In the genomic region with DNA sequence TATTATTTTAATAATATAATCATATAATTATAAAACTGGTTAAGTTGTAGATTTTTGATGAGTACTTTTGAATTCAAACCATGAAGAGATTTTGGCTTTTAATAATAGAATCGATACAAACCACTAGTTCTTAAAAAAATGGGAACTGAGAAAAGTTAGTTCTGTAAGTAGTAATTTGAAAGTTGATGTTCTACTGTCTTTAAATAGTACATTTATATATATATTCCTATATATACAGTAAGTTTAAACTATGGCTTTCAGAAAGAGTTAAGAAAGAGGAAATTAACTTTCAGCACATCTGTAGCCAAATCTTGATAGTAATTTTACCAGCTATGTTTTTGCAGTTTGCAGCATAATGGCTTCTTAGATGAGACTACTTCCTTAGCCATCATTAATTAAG, we compare ENCODE assay signal across 18 cellular contexts. TPM values are rescaled to one million over a fixed set of nuclear protein-coding genes. Genes with fewer than 3 reads are reported as not detected.
DNase-seq lines count a peak whose midpoint lies in the region; ATAC-seq, FAIRE-seq and TF ChIP-seq lines count a peak whose summit lies in the region.
"Had no signal": no experiment of that assay in that cellular context is flagged by ENCODE, and none has a peak within 500 bp of the region (broad histone marks: within the 10 kb centered on the region; RNA-seq: fewer than 3 reads in every experiment).

No MANE protein-coding gene starts in this region.

- peak; percentile 12 for FAIRE-seq in GM18507 (lab: Jason Lieb, UNC)

- H3K27me3 ChIP-seq in SU-DHL-6 (ENCODE audit: low read length), result no peaks in the 10 kb centered on the region
- no peaks in the 10 kb centered on the region for H3K27me3 ChIP-seq in BE2C
- H3K27me3 ChIP-seq: body of pancreas, upper lobe of right lung had no signal

- TF ChIP-seq CTCF in SU-DHL-6 (IDR thresholded peaks at IDR 0.05; ENCODE audit: insufficient read depth, low read length, poor library complexity, severe bottlenecking) (no peak), BE2C (IDR thresholded peaks at IDR 0.05; ENCODE audit: low read depth, low read length) (no peak)

- H3K4me3 ChIP-seq in SU-DHL-6 (ENCODE audit: insufficient read depth, low read length, poor library complexity, severe bottlenecking) (no peak overlapping the region), BE2C (ENCODE audit: low read depth, low read length) (no peak overlapping the region)
- H3K4me3 ChIP-seq: body of pancreas, left ventricle myocardium inferior, upper lobe of right lung had no signal

- H3K27ac ChIP-seq in SU-DHL-6 (ENCODE audit: low read depth, low read length), result peak overlapping the region; percentile 4; the same call in 1 of the 2 replicates
- H3K27ac ChIP-seq: body of pancreas, left ventricle myocardium inferior, upper lobe of right lung had no signal

- H3K9me3 ChIP-seq in SU-DHL-6 (ENCODE audit: insufficient read depth, low read length) (no peaks in the 10 kb centered on the region), BE2C (no peaks in the 10 kb centered on the region)
- H3K9me3 ChIP-seq: body of pancreas, left ventricle myocardium inferior, upper lobe of right lung had no signal

- H3K36me3 ChIP-seq in SU-DHL-6 (ENCODE audit: low read length), result peaks cover 6% of the 10 kb centered on the region; the same call in 1 of the 2 replicates
- no peaks in the 10 kb centered on the region for H3K36me3 ChIP-seq in BE2C

- peak overlapping the region; percentile 41 for H3K4me2 ChIP-seq in SU-DHL-6 (ENCODE audit: low read depth, low read length, poor library complexity, severe bottlenecking)

- DNase-seq in GM18507 (ENCODE audit: extremely low spot score, insufficient read length, low read depth), result no peak
- DNase-seq in BE2C, result no peak
- DNase-seq in GM19240 (ENCODE audit: insufficient read length, low spot score), result no peak
- no peak for DNase-seq in AML-193 (lab: John Stamatoyannopoulos, UW)
- DNase-seq: activated naive CD4-positive, alpha-beta T cell treated with Interleukin-2 at 50 U/mL for 16 hours; body of pancreas; IMR-90; left ventricle myocardium inferior; naive thymus-derived CD8-positive, alpha-beta T cell; NCI-H1436 treated with DMSO at 0.1 percent for 48 hours; NCI-H526 treated with DMSO at 0.1 percent for 48 hours; retina; upper lobe of right lung had no signal

- H3K4me1 ChIP-seq in BE2C, result no peaks in the 10 kb centered on the region

- H4K20me1 ChIP-seq in SU-DHL-6 (ENCODE audit: low read depth, low read length), result no peaks in the 10 kb centered on the region

- no peak overlapping the region for H3K9ac ChIP-seq in SU-DHL-6 (ENCODE audit: low read length)

- H3K9me2 ChIP-seq in SU-DHL-6 (replicated peaks; ENCODE audit: insufficient read depth, low read length), result no peaks in the 10 kb centered on the region

- ATAC-seq in GM21423 (IDR thresholded peaks at IDR 0.05; ENCODE audit: unreplicated experiment) (peak; percentile 55), HG03108 (IDR thresholded peaks at IDR 0.05; ENCODE audit: unreplicated experiment) (peak; percentile 46), HG02981 (IDR thresholded peaks at IDR 0.05; ENCODE audit: unreplicated experiment) (no peak)
- ATAC-seq: body of pancreas; naive thymus-derived CD8-positive, alpha-beta T cell; stimulated activated effector memory CD8-positive, alpha-beta T cell treated with anti-CD3 and anti-CD28 coated beads, Interleukin-12 subunit alpha, Interleukin-12 subunit beta, amount 100 ng/mL, for 72 hours; upper lobe of right lung had no signal

- H3K79me2 ChIP-seq in SU-DHL-6 (ENCODE audit: insufficient read depth, low read length), result no peaks in the 10 kb centered on the region

- no peak overlapping the region for H2AFZ ChIP-seq in SU-DHL-6 (ENCODE audit: low read depth, low read length, severe bottlenecking)

- peaks cover 5% of the 10 kb centered on the region; the same call in 1 of the 2 replicates for H3F3A ChIP-seq in SU-DHL-6 (ENCODE audit: insufficient read depth)

RNA-seq across cellular contexts. Expression of a gene that starts 7.8 kb away (rescaled TPM):
- not detected for polyA plus RNA-seq in BE2C (2012; ENCODE audit: insufficient read depth, insufficient read length, low read depth)
